In genomic region chr3:128006471-128007424, GRCh38 we compare ENCODE assay signal across 1 cellular context.
TF ChIP-seq lines count a peak whose summit lies in the region.

No MANE protein-coding gene starts in this region.

TF ChIP-seq in H1, 55 proteins besides CTCF, POLR2A, EP300 and RAD21:
- TF ChIP-seq CTBP2 (IDR thresholded peaks at IDR 0.05; ENCODE audit: borderline replicate concordance, insufficient read depth, insufficient read length, low read length) (peak; percentile 9), KDM4A (IDR thresholded peaks at IDR 0.05; ENCODE audit: low read depth, low read length, severe bottlenecking) (peak; percentile 24), E2F6 (IDR thresholded peaks at IDR 0.05) (peak; percentile 60), JUND (IDR thresholded peaks at IDR 0.05; ENCODE audit: low read length) (no peak), RBBP5 (IDR thresholded peaks at IDR 0.05; ENCODE audit: borderline replicate concordance, low read depth, low read length) (0 out of 2 replicates have a peak, but pooled peaks have one; percentile 1)
